Comparison of ENCODE assay signal across 22 cellular contexts in genomic region chr2:224114428-224114827, GRCh38.
DNase-seq lines count a peak whose midpoint lies in the region; ATAC-seq, FAIRE-seq and TF ChIP-seq lines count a peak whose summit lies in the region.
"Had no signal": no experiment of that assay in that cellular context is flagged by ENCODE, and none has a peak within 500 bp of the region (broad histone marks: within the 10 kb centered on the region; RNA-seq: fewer than 3 reads in every experiment).

No MANE protein-coding gene starts in this region.

- TF ChIP-seq RAD21 in HepG2 (CRISPR knock-in tag; IDR thresholded peaks at IDR 0.05) = no peak

- no peak for FAIRE-seq in HepG2 (lab: Jason Lieb, UNC)
- FAIRE-seq in bronchial epithelial cell (lab: Jason Lieb, UNC) = peak; percentile 77
- FAIRE-seq: A549, D721Med, GM12878, GM12892, GM18507 had no signal

- H3K4me3 ChIP-seq in HepG2 (replicated peaks in 1 of 3; ENCODE audit: insufficient read depth in 1 of 3, low read depth in 2 of 3, low read length in 3 of 3) (no peak overlapping the region), right lobe of liver (no peak overlapping the region), bronchial epithelial cell (ENCODE audit: low read depth, low read length) (no peak overlapping the region), suprapubic skin (no peak overlapping the region)
- H3K4me3 ChIP-seq: A549; BLaER1 treated with 17β-estradiol and CSF1 and Interleukin-3, amounts not matched to agents 10 nM and 100 nM; GM12878 had no signal

- H3K4me2 ChIP-seq in HepG2 (ENCODE audit: low read depth, low read length) = no peak overlapping the region
- H3K4me2 ChIP-seq: A549; BLaER1 treated with 17β-estradiol and CSF1 and Interleukin-3, amounts not matched to agents 10 nM and 100 nM had no signal

- H3K9me3 ChIP-seq in HepG2 (ENCODE audit: low read length) (peaks cover 3% of the 10 kb centered on the region; the same call in 1 of the 2 replicates), right lobe of liver (no peaks in the 10 kb centered on the region), suprapubic skin (no peaks in the 10 kb centered on the region)

- ATAC-seq in HepG2 (no peak), right lobe of liver (no peak)
- ATAC-seq: A549; CD8-positive, alpha-beta T cell; GM12878 had no signal

- WGBS in HepG2 (ENCODE audit: low lambda C conversion rate) = 42% methylated on average over 2 of the region's 2 CpGs
- 54% methylated on average over 2 of the region's 2 CpGs for WGBS in right lobe of liver (ENCODE audit: insufficient coverage, low coverage, low lambda C conversion rate, missing lambda C conversion rate)
- WGBS in suprapubic skin = 51% methylated on average over 2 of the region's 2 CpGs

- TF ChIP-seq EP300 in HepG2 (IDR thresholded peaks at IDR 0.05; ENCODE audit: low read depth in 2 of 2, low read length in 2 of 2) (no peak), HepG2 (CRISPR knock-in tag; IDR thresholded peaks at IDR 0.05; ENCODE audit: borderline replicate concordance) (no peak), suprapubic skin (IDR thresholded peaks at IDR 0.05) (no peak)

- in situ Hi-C loops in HepG2 (cut with HindIII; ENCODE audit: extremely low pct_ligation_motif_present, low pct_unique_long_range_greater_than_20kb) = no loop called here

- TF ChIP-seq CTCF in HepG2 (CRISPR knock-in tag; IDR thresholded peaks at IDR 0.05) (no peak), right lobe of liver (IDR thresholded peaks at IDR 0.05) (no peak), bronchial epithelial cell (IDR thresholded peaks at IDR 0.05; ENCODE audit: insufficient read depth, low read length, severe bottlenecking) (no peak), suprapubic skin (IDR thresholded peaks at IDR 0.05) (no peak)

- no peak for DNase-seq in HepG2 (ENCODE audit: low spot score)
- DNase-seq in right lobe of liver = no peak
- DNase-seq in MV-4-11 (lab: John Stamatoyannopoulos, UW) = peak; percentile 19
- DNase-seq in bronchial epithelial cell (ENCODE audit: low read depth) = no peak
- no peak for DNase-seq in hippocampal formation (lab: John Stamatoyannopoulos, UW)
- no peak for DNase-seq in suprapubic skin (ENCODE audit: low spot score in 2 of 2)
- DNase-seq: AML-193; Caco-2; Calu3; CD4-positive, alpha-beta T cell; CD8-positive, alpha-beta T cell; DMS79 treated with DMSO at 0.1 percent for 48 hours; EL; GDM1 had no signal

- H3K4me1 ChIP-seq in HepG2 (ENCODE audit: insufficient read depth, low read length) = peaks cover 10% of the 10 kb centered on the region; the same call in 1 of the 2 replicates
- no peaks in the 10 kb centered on the region for H3K4me1 ChIP-seq in right lobe of liver
- no peaks in the 10 kb centered on the region for H3K4me1 ChIP-seq in suprapubic skin
- H3K4me1 ChIP-seq: Caco-2 had no signal

- H3K9ac ChIP-seq in HepG2 (ENCODE audit: insufficient read depth, low read depth, low read length) = no peak overlapping the region
- H3K9ac ChIP-seq: BLaER1 treated with 17β-estradiol and CSF1 and Interleukin-3, amounts not matched to agents 10 nM and 100 nM had no signal

- no peaks in the 10 kb centered on the region for H3K79me2 ChIP-seq in HepG2 (ENCODE audit: insufficient read depth, low read length)

- CTCF ChIA-PET in HepG2 (lab: Yijun Ruan, JAX; ENCODE audit: low intra/inter-chr PET ratio, low total read pairs) = no interaction called here

- POLR2A ChIA-PET in HepG2 (lab: Yijun Ruan, JAX) = no interaction called here

- TF ChIP-seq POLR2A in HepG2 (IDR thresholded peaks at IDR 0.05; ENCODE audit: insufficient read depth in 1 of 2, low read depth in 2 of 2, low read length in 2 of 2) = no peak
- TF ChIP-seq POLR2A in right lobe of liver (IDR thresholded peaks at IDR 0.05) = no peak
- TF ChIP-seq POLR2A in suprapubic skin (IDR thresholded peaks at IDR 0.05) = no peak

- no peaks in the 10 kb centered on the region for H4K20me1 ChIP-seq in HepG2 (ENCODE audit: insufficient read depth, low read length)
- H4K20me1 ChIP-seq: BLaER1 treated with 17β-estradiol and CSF1 and Interleukin-3, amounts not matched to agents 10 nM and 100 nM had no signal

- H3K27ac ChIP-seq in HepG2 (ENCODE audit: extremely low read length, insufficient read depth, low read length) (no peak overlapping the region), right lobe of liver (no peak overlapping the region), suprapubic skin (no peak overlapping the region)
- H3K27ac ChIP-seq: 22Rv1; A549; BLaER1 treated with 17β-estradiol and CSF1 and Interleukin-3, amounts not matched to agents 10 nM and 100 nM; C4-2B had no signal

- intact Hi-C loops in HepG2 (cut with micrococcal nuclease; ENCODE audit: unreplicated experiment) = no loop called here
- intact Hi-C loops in right lobe of liver (cut with DNase I) = no loop called here

- H2AFZ ChIP-seq in HepG2 (ENCODE audit: low read length) = no peak overlapping the region

- H3K27me3 ChIP-seq in HepG2 (ENCODE audit: control insufficient read depth in 1 of 2, insufficient read depth in 2 of 2, low read length in 2 of 2) (peaks cover 0 to 21% of the 10 kb centered on the region in 2 experiments; a peak in 2 of 5 replicates), right lobe of liver (no peaks in the 10 kb centered on the region), bronchial epithelial cell (ENCODE audit: control insufficient read depth, insufficient read depth, low read length) (no peaks in the 10 kb centered on the region), suprapubic skin (no peaks in the 10 kb centered on the region)
- H3K27me3 ChIP-seq: BLaER1 treated with 17β-estradiol and CSF1 and Interleukin-3, amounts not matched to agents 10 nM and 100 nM had no signal

- H3K36me3 ChIP-seq in HepG2 (replicated peaks in 1 of 2; ENCODE audit: control insufficient read depth in 1 of 2, insufficient read depth in 2 of 2, low read length in 2 of 2) (no peaks in the 10 kb centered on the region), right lobe of liver (no peaks in the 10 kb centered on the region), bronchial epithelial cell (ENCODE audit: control insufficient read depth, insufficient read depth, low read length) (no peaks in the 10 kb centered on the region), suprapubic skin (no peaks in the 10 kb centered on the region)
- H3K36me3 ChIP-seq: BLaER1 treated with 17β-estradiol and CSF1 and Interleukin-3, amounts not matched to agents 10 nM and 100 nM had no signal

- BruUV-seq in HepG2 (replicated peaks; lab: Mats Ljungman, UMichigan) = no TSS peak

TF ChIP-seq in HepG2, 621 proteins besides CTCF, POLR2A, EP300 and RAD21:
- TF ChIP-seq CEBPB (IDR thresholded peaks at IDR 0.05; ENCODE audit: borderline replicate concordance, low read depth, low read length) = 0 out of 2 replicates have a peak, but pooled peaks have one; percentile 4
- no peak for TF ChIP-seq ZNF180 (CRISPR knock-in tag; IDR thresholded peaks at IDR 0.05; ENCODE audit: borderline replicate concordance, low read depth)
- TF ChIP-seq ZSCAN22 (CRISPR knock-in tag; IDR thresholded peaks at IDR 0.05) = no peak
- no peak for TF ChIP-seq ZBTB43 (CRISPR knock-in tag; conservative IDR thresholded peaks at IDR 0.05)
- TF ChIP-seq U2AF2 (IDR thresholded peaks at IDR 0.05; ENCODE audit: low read depth, low read length) = no peak
- peak; percentile 60; the same call in 1 of the 2 replicates for TF ChIP-seq ZNF644 (CRISPR knock-in tag; IDR thresholded peaks at IDR 0.05; ENCODE audit: low read depth)
- TF ChIP-seq ZSCAN20 (CRISPR knock-in tag; IDR thresholded peaks at IDR 0.05; ENCODE audit: borderline replicate concordance) = no peak
- 0 out of 2 replicates have a peak, but pooled peaks have one; percentile 18 for TF ChIP-seq ZMYM4 (CRISPR knock-in tag; IDR thresholded peaks at IDR 0.05)
- TF ChIP-seq ZNF781 (CRISPR knock-in tag; IDR thresholded peaks at IDR 0.05; ENCODE audit: borderline replicate concordance, not compliant biosample characterization) = no peak
- TF ChIP-seq SSRP1 (CRISPR knock-in tag; IDR thresholded peaks at IDR 0.05) = no peak
- TF ChIP-seq ZNF251 (CRISPR knock-in tag; IDR thresholded peaks at IDR 0.05) = no peak
